16 cellular contexts compared by ENCODE assay signal in genomic region chr2:197240713-197241050, GRCh38.
A peak's percentile ranks its signal among the peaks of the same experiment; 100 is the strongest.
DNase-seq lines count a peak whose midpoint lies in the region; ATAC-seq lines count a peak whose summit lies in the region.
"Had no signal": no experiment of that assay in that cellular context is flagged by ENCODE, and none has a peak within 500 bp of the region (broad histone marks: within the 10 kb centered on the region; RNA-seq: fewer than 3 reads in every experiment).

No MANE protein-coding gene starts in this region.

- no peaks in the 10 kb centered on the region for H3K4me1 ChIP-seq in SJCRH30
- H3K4me1 ChIP-seq: neural progenitor cell had no signal

- peak overlapping the region; percentile 91 for H3K27ac Mint-ChIP-seq in activated CD4-positive, alpha-beta T cell treated with anti-CD3 and anti-CD28 coated beads, Interleukin-2, amount 10 ng/mL, durations not matched to agents 24 days and 14 days
- H3K27ac Mint-ChIP-seq in activated naive CD4-positive, alpha-beta T cell treated with anti-CD3 and anti-CD28 coated beads, Interleukin-2, amount 50 U/mL, for 72 hours, result peak overlapping the region; percentile 81 to 94
- peak overlapping the region; percentile 78 for H3K27ac Mint-ChIP-seq in stimulated activated effector memory CD8-positive, alpha-beta T cell treated with anti-CD3 and anti-CD28 coated beads, Interleukin-12 subunit alpha, Interleukin-12 subunit beta, amount 100 ng/mL, for 72 hours
- H3K27ac Mint-ChIP-seq: neural progenitor cell had no signal

- DNase-seq in activated CD4-positive, alpha-beta T cell treated with anti-CD3 and anti-CD28 coated beads, Interleukin-2, amount 10 ng/mL, durations not matched to agents 24 days and 14 days, result peak; percentile 72
- DNase-seq in activated CD4-positive, alpha-beta T cell treated with anti-CD3 and anti-CD28 coated beads for 48 hours, result no peak
- DNase-seq in KBM-7, result peak; percentile 30
- DNase-seq in activated naive CD4-positive, alpha-beta T cell treated with anti-CD3 and anti-CD28 coated beads, Interleukin-2, amount 50 U/mL, for 72 hours (ENCODE audit: low spot score in 2 of 2), result no peak
- no peak for DNase-seq in stimulated activated effector memory CD8-positive, alpha-beta T cell treated with anti-CD3 and anti-CD28 coated beads, Interleukin-12 subunit alpha, Interleukin-12 subunit beta, amount 100 ng/mL, for 72 hours (ENCODE audit: low spot score in 2 of 2)
- DNase-seq in stimulated activated CD4-positive, alpha-beta T cell treated with anti-CD3 and anti-CD28 coated beads, Interleukin-12 subunit alpha, Interleukin-12 subunit beta, amount 100 ng/mL, for 4 hours, result no peak
- DNase-seq in SJCRH30, result no peak
- DNase-seq: glutamatergic neuron, NCI-H1092, NCI-H524 treated with DMSO at 0.1 percent for 48 hours, SK-N-SH had no signal

- H3K4me1 Mint-ChIP-seq in activated CD4-positive, alpha-beta T cell treated with anti-CD3 and anti-CD28 coated beads, Interleukin-2, amount 10 ng/mL, durations not matched to agents 24 days and 14 days, result peaks cover 68% of the 10 kb centered on the region
- peaks cover 74% of the 10 kb centered on the region for H3K4me1 Mint-ChIP-seq in stimulated activated effector memory CD8-positive, alpha-beta T cell treated with anti-CD3 and anti-CD28 coated beads, Interleukin-12 subunit alpha, Interleukin-12 subunit beta, amount 100 ng/mL, for 72 hours
- H3K4me1 Mint-ChIP-seq: neural progenitor cell had no signal

- intact Hi-C loops in activated CD4-positive, alpha-beta T cell treated with anti-CD3 and anti-CD28 coated beads, Interleukin-2, amount 10 ng/mL, durations not matched to agents 24 days and 14 days (cut with micrococcal nuclease), result loop anchor here (1.0 to 2.0 kb wide), 2 partner anchors 15 to 52 kb away; no protein-coding TSS in a partner anchor

- H3K36me3 ChIP-seq in SJCRH30, result no peaks in the 10 kb centered on the region
- H3K36me3 ChIP-seq: ascending aorta, neural progenitor cell, vagina had no signal

- in situ Hi-C loops in KBM-7 (cut with MboI; ENCODE audit: low pct_unique_long_range_greater_than_20kb, low sequenced_read_pairs), result no loop called here

- no peak overlapping the region for H3K4me3 ChIP-seq in SJCRH30
- H3K4me3 ChIP-seq: ascending aorta, neural progenitor cell, smooth muscle cell, vagina had no signal

- no peaks in the 10 kb centered on the region for H3K27me3 Mint-ChIP-seq in activated CD4-positive, alpha-beta T cell treated with anti-CD3 and anti-CD28 coated beads, Interleukin-2, amount 10 ng/mL, durations not matched to agents 24 days and 14 days

- H3K4me3 Mint-ChIP-seq in activated CD4-positive, alpha-beta T cell treated with anti-CD3 and anti-CD28 coated beads, Interleukin-2, amount 10 ng/mL, durations not matched to agents 24 days and 14 days, result peak overlapping the region; percentile 86
- H3K4me3 Mint-ChIP-seq in stimulated activated effector memory CD8-positive, alpha-beta T cell treated with anti-CD3 and anti-CD28 coated beads, Interleukin-12 subunit alpha, Interleukin-12 subunit beta, amount 100 ng/mL, for 72 hours, result peak overlapping the region; percentile 60
- H3K4me3 Mint-ChIP-seq: neural progenitor cell had no signal

- no peaks in the 10 kb centered on the region for H3K27me3 ChIP-seq in SJCRH30
- H3K27me3 ChIP-seq: ascending aorta, neural progenitor cell, vagina had no signal

- H3K9me3 ChIP-seq in SJCRH30 (replicated peaks), result no peaks in the 10 kb centered on the region
- H3K9me3 ChIP-seq: ascending aorta, SK-N-SH, vagina had no signal

- ATAC-seq in activated naive CD4-positive, alpha-beta T cell treated with anti-CD3 and anti-CD28 coated beads, Interleukin-2, amount 50 U/mL, for 72 hours, result peak; percentile 4 to 6
- no peak for ATAC-seq in stimulated activated effector memory CD8-positive, alpha-beta T cell treated with anti-CD3 and anti-CD28 coated beads, Interleukin-12 subunit alpha, Interleukin-12 subunit beta, amount 100 ng/mL, for 72 hours
- ATAC-seq in GM21825 (IDR thresholded peaks at IDR 0.05; ENCODE audit: unreplicated experiment), result no peak

- peaks cover 18% of the 10 kb centered on the region for H3K36me3 Mint-ChIP-seq in activated CD4-positive, alpha-beta T cell treated with anti-CD3 and anti-CD28 coated beads, Interleukin-2, amount 10 ng/mL, durations not matched to agents 24 days and 14 days (ENCODE audit: low read depth)
- H3K36me3 Mint-ChIP-seq in activated naive CD4-positive, alpha-beta T cell treated with anti-CD3 and anti-CD28 coated beads, Interleukin-2, amount 50 U/mL, for 72 hours, result peaks cover 5 to 11% of the 10 kb centered on the region in 2 donors
- H3K36me3 Mint-ChIP-seq in stimulated activated effector memory CD8-positive, alpha-beta T cell treated with anti-CD3 and anti-CD28 coated beads, Interleukin-12 subunit alpha, Interleukin-12 subunit beta, amount 100 ng/mL, for 72 hours, result peaks cover 13% of the 10 kb centered on the region
- H3K36me3 Mint-ChIP-seq: neural progenitor cell had no signal

- peaks cover 5% of the 10 kb centered on the region for H3K9me3 Mint-ChIP-seq in activated CD4-positive, alpha-beta T cell treated with anti-CD3 and anti-CD28 coated beads, Interleukin-2, amount 10 ng/mL, durations not matched to agents 24 days and 14 days
- H3K9me3 Mint-ChIP-seq in activated naive CD4-positive, alpha-beta T cell treated with anti-CD3 and anti-CD28 coated beads, Interleukin-2, amount 50 U/mL, for 72 hours, result no peaks in the 10 kb centered on the region
- no peaks in the 10 kb centered on the region for H3K9me3 Mint-ChIP-seq in stimulated activated effector memory CD8-positive, alpha-beta T cell treated with anti-CD3 and anti-CD28 coated beads, Interleukin-12 subunit alpha, Interleukin-12 subunit beta, amount 100 ng/mL, for 72 hours
- H3K9me3 Mint-ChIP-seq: neural progenitor cell had no signal

- H3K27ac ChIP-seq in SJCRH30, result no peak overlapping the region
- H3K27ac ChIP-seq: ascending aorta, neural progenitor cell, vagina had no signal

Comparison
In these comparisons a context has a peak if more than half of its experiments do, and no peak if none do; other contexts are left out.
1. DNase-seq: peak in activated CD4-positive, alpha-beta T cell treated with anti-CD3 and anti-CD28 coated beads, Interleukin-2, amount 10 ng/mL, durations not matched to agents 24 days and 14 days (single experiment) and KBM-7 (single experiment); none in activated CD4-positive, alpha-beta T cell treated with anti-CD3 and anti-CD28 coated beads for 48 hours (single experiment), activated naive CD4-positive, alpha-beta T cell treated with anti-CD3 and anti-CD28 coated beads, Interleukin-2, amount 50 U/mL, for 72 hours (0 of 2), stimulated activated effector memory CD8-positive, alpha-beta T cell treated with anti-CD3 and anti-CD28 coated beads, Interleukin-12 subunit alpha, Interleukin-12 subunit beta, amount 100 ng/mL, for 72 hours (0 of 2), stimulated activated CD4-positive, alpha-beta T cell treated with anti-CD3 and anti-CD28 coated beads, Interleukin-12 subunit alpha, Interleukin-12 subunit beta, amount 100 ng/mL, for 4 hours (single experiment) and SJCRH30 (0 of 2).
2. ATAC-seq: peak in activated naive CD4-positive, alpha-beta T cell treated with anti-CD3 and anti-CD28 coated beads, Interleukin-2, amount 50 U/mL, for 72 hours (2 of 2); none in stimulated activated effector memory CD8-positive, alpha-beta T cell treated with anti-CD3 and anti-CD28 coated beads, Interleukin-12 subunit alpha, Interleukin-12 subunit beta, amount 100 ng/mL, for 72 hours (single experiment) and GM21825 (single experiment).
3. Peak in every context shown above with its lines, with median percentiles within 50 percentile points of each other: H3K27ac Mint-ChIP-seq.